2 cellular contexts compared by ENCODE assay signal in the genomic region with DNA sequence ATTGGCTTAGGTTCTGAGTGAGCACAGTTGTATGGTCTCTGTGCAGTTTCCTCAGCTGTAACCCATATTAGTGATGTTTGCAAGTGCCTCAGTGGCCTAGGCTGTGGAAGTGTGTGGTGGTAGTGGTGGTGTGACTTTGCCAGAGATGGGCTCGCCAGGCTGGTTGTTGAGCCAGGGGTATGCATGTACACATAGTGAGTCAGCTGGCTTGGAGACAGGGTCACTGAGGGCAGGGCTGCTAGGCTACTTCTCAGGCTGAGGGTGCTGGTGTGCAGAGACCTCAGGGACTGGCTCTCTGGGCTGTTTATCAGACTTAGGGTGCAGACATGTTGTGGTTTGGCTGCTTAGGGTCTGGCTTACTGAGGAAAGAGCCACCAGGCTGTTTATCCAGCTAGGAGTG.
TF ChIP-seq lines count a peak whose summit lies in the region.

No MANE protein-coding gene starts in this region.

TF ChIP-seq in H1, 55 proteins besides CTCF, POLR2A, EP300 and RAD21:
- no peak for TF ChIP-seq CHD1 (IDR thresholded peaks at IDR 0.05; ENCODE audit: low read depth, low read length)
- TF ChIP-seq, protein P1, sequence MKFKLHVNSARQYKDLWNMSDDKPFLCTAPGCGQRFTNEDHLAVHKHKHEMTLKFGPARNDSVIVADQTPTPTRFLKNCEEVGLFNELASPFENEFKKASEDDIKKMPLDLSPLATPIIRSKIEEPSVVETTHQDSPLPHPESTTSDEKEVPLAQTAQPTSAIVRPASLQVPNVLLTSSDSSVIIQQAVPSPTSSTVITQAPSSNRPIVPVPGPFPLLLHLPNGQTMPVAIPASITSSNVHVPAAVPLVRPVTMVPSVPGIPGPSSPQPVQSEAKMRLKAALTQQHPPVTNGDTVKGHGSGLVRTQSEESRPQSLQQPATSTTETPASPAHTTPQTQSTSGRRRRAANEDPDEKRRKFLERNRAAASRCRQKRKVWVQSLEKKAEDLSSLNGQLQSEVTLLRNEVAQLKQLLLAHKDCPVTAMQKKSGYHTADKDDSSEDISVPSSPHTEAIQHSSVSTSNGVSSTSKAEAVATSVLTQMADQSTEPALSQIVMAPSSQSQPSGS (IDR thresholded peaks at IDR 0.05; ENCODE audit: low read length): no peak
- TF ChIP-seq HDAC2 (IDR thresholded peaks at IDR 0.05; ENCODE audit: borderline replicate concordance in 1 of 2, low read depth in 2 of 2, low read length in 2 of 2): no peak
- TF ChIP-seq BRCA1 (IDR thresholded peaks at IDR 0.05; ENCODE audit: low read depth, low read length): no peak
- no peak for TF ChIP-seq TAF7 (optimal IDR thresholded peaks at IDR 0.05; ENCODE audit: borderline replicate concordance, low read depth, low read length)
- no peak for TF ChIP-seq RNF2 (IDR thresholded peaks at IDR 0.05; ENCODE audit: borderline replicate concordance, low read depth, low read length, missing control alignments, poor library complexity, severe bottlenecking)
- no peak for TF ChIP-seq FOSL1 (IDR thresholded peaks at IDR 0.05; ENCODE audit: insufficient read depth, low read depth, low read length)
- no peak for TF ChIP-seq GTF2F1 (IDR thresholded peaks at IDR 0.05; ENCODE audit: borderline replicate concordance, low read depth, low read length)

TF ChIP-seq in HEK293T, 16 proteins besides CTCF, POLR2A, EP300 and RAD21:
- no peak for TF ChIP-seq L3MBTL2 (conservative IDR thresholded peaks at IDR 0.05)
- no peak for TF ChIP-seq FOXA1 (IDR thresholded peaks at IDR 0.05)
- TF ChIP-seq FOXK2 (IDR thresholded peaks at IDR 0.05): no peak
- TF ChIP-seq CTBP1 (IDR thresholded peaks at IDR 0.05; ENCODE audit: borderline replicate concordance): no peak
- no peak for TF ChIP-seq FOXM1 (IDR thresholded peaks at IDR 0.05; ENCODE audit: borderline replicate concordance)
- no peak for TF ChIP-seq LEF1 (IDR thresholded peaks at IDR 0.05; ENCODE audit: borderline replicate concordance)
- no peak for TF ChIP-seq HDGF (IDR thresholded peaks at IDR 0.05; ENCODE audit: borderline replicate concordance)
- TF ChIP-seq NFRKB (IDR thresholded peaks at IDR 0.05): no peak
- TF ChIP-seq ELF4 (IDR thresholded peaks at IDR 0.05): no peak
- no peak for TF ChIP-seq BHLHE40 (IDR thresholded peaks at IDR 0.05; ENCODE audit: borderline replicate concordance)
- TF ChIP-seq TARDBP (IDR thresholded peaks at IDR 0.05): no peak
- no peak for TF ChIP-seq SUZ12 (IDR thresholded peaks at IDR 0.05)
- TF ChIP-seq ARNT (IDR thresholded peaks at IDR 0.05): no peak
- no peak for TF ChIP-seq SP1 (IDR thresholded peaks at IDR 0.05)
- TF ChIP-seq ZNF384 (IDR thresholded peaks at IDR 0.05): no peak
- TF ChIP-seq, protein P2, sequence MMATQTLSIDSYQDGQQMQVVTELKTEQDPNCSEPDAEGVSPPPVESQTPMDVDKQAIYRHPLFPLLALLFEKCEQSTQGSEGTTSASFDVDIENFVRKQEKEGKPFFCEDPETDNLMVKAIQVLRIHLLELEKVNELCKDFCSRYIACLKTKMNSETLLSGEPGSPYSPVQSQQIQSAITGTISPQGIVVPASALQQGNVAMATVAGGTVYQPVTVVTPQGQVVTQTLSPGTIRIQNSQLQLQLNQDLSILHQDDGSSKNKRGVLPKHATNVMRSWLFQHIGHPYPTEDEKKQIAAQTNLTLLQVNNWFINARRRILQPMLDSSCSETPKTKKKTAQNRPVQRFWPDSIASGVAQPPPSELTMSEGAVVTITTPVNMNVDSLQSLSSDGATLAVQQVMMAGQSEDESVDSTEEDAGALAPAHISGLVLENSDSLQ (IDR thresholded peaks at IDR 0.05): no peak
